8 cellular contexts compared by ENCODE assay signal in the genomic region with DNA sequence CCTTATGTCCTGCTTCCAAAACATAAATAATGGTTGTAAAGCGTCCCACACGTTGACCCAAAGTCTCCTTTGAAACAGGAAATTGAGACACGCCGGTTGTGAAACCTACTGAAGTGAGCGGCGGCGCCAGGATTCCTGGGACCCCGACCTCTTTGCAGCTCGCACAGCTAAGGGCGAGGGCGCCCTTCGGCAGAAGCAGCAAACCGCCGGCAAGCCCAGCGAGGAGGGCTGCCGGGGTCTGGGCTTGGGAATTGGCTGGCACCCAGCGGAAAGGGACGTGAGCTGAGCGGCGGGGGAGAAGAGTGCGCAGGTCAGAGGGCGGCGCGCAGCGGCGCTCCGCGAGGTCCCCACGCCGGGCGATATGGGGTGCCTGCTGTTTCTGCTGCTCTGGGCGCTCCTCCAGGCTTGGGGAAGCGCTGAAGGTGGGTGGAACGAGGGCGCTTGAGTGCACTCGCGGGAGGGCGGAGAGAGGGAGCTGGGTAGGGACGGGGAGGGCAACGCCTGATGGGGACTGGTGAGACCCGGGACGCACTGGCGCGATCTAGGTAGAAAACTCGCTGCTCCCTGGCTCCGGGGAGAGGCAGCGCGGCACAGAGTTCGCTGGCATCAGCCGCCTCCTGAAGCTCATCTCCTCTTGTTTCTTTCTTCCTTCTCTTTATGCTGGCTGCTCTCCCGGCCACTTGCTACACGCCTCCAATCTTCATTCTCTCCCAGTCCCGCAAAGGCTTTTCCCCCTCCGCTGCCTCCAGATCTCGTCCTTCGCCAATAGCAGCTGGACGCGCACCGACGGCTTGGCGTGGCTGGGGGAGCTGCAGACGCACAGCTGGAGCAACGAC. TPM values are rescaled to one million over a fixed set of nuclear protein-coding genes. Genes with fewer than 3 reads are reported as not detected.
DNase-seq lines count a peak whose midpoint lies in the region; ATAC-seq and TF ChIP-seq lines count a peak whose summit lies in the region.

Gene CD1D, plus strand, starts transcription at position 155 of the 836 bp plus-strand sequence. Its CDS starts 207 bp downstream, at position 362.

- no peaks in the 10 kb centered on the region for H3K9me3 Mint-ChIP-seq in activated T-cell treated with anti-CD3 and anti-CD28 coated beads, Interleukin-2, amount 50 U/mL, for 4 hours
- H3K9me3 Mint-ChIP-seq in activated B cell treated with CpG ODN at 0.5 μM for 24 hours (no peaks in the 10 kb centered on the region), osteocyte (ENCODE audit: unreplicated experiment) (no peaks in the 10 kb centered on the region)

- peak within 1 kb of the TSS; percentile 78 for H3K4me3 Mint-ChIP-seq in activated T-cell treated with anti-CD3 and anti-CD28 coated beads, Interleukin-2, amount 50 U/mL, for 4 hours
- H3K4me3 Mint-ChIP-seq in activated B cell treated with CpG ODN at 0.5 μM for 24 hours (peak within 1 kb of the TSS; percentile 94), osteocyte (ENCODE audit: unreplicated experiment) (peak within 1 kb of the TSS; percentile 70)

- CTCF ChIA-PET in activated B cell treated with CpG ODN at 0.5 μM for 24 hours (lab: Charles Lee) = interaction anchor here (1.2 to 5.3 kb wide), 4 partner anchors 17 to 149 kb away, joined by 4 to 41 read pairs (median 6); no protein-coding TSS in a partner anchor

- peak; percentile 42 to 48 for ATAC-seq in activated T-cell treated with anti-CD3 and anti-CD28 coated beads, Interleukin-2, amount 50 U/mL, for 4 hours
- ATAC-seq in activated B cell treated with CpG ODN at 0.5 μM for 24 hours (ENCODE audit: low read depth) = peak; percentile 11
- ATAC-seq in Right ventricle myocardium inferior = peak; percentile 29
- ATAC-seq in HG02852 (IDR thresholded peaks at IDR 0.05; ENCODE audit: unreplicated experiment) = no peak

- H3K4me1 Mint-ChIP-seq in activated T-cell treated with anti-CD3 and anti-CD28 coated beads, Interleukin-2, amount 50 U/mL, for 4 hours (ENCODE audit: low read depth) = peaks cover 26% of the 10 kb centered on the region
- H3K4me1 Mint-ChIP-seq in activated B cell treated with CpG ODN at 0.5 μM for 24 hours (peaks cover 89% of the 10 kb centered on the region), osteocyte (ENCODE audit: unreplicated experiment) (peaks cover 15% of the 10 kb centered on the region)

- POLR2A ChIA-PET in activated B cell treated with CpG ODN at 0.5 μM for 24 hours (lab: Charles Lee) = interaction anchor here (0.6 to 3.3 kb wide), 8 partner anchors 23 to 896 kb away, joined by 3 to 15 read pairs (median 4); partner anchors contain the start of gene AIM2

- H3K36me3 Mint-ChIP-seq in activated T-cell treated with anti-CD3 and anti-CD28 coated beads, Interleukin-2, amount 50 U/mL, for 4 hours (ENCODE audit: insufficient read depth) = no peaks in the 10 kb centered on the region
- H3K36me3 Mint-ChIP-seq in activated B cell treated with CpG ODN at 0.5 μM for 24 hours (ENCODE audit: low read depth) (peaks cover 32% of the 10 kb centered on the region), osteocyte (ENCODE audit: unreplicated experiment) (no peaks in the 10 kb centered on the region)

- peak within 1 kb of the TSS; percentile 81 for H3K27ac Mint-ChIP-seq in activated B cell treated with CpG ODN at 0.5 μM for 24 hours
- H3K27ac Mint-ChIP-seq in osteocyte (ENCODE audit: unreplicated experiment) = no peak within 1 kb of the TSS

- H3K27me3 Mint-ChIP-seq in activated T-cell treated with anti-CD3 and anti-CD28 coated beads, Interleukin-2, amount 50 U/mL, for 4 hours (ENCODE audit: low read depth) = peaks cover 68% of the 10 kb centered on the region
- H3K27me3 Mint-ChIP-seq in activated B cell treated with CpG ODN at 0.5 μM for 24 hours (no peaks in the 10 kb centered on the region), osteocyte (ENCODE audit: unreplicated experiment) (peaks cover 73% of the 10 kb centered on the region)

- intact Hi-C loops in activated B cell treated with CpG ODN at 0.5 μM for 24 hours (cut with micrococcal nuclease) (loop anchor here (2.0 kb wide), 2 partner anchors 22 to 68 kb away; no protein-coding TSS in a partner anchor), Right ventricle myocardium inferior (cut with DNase I) (no loop called here)

- DNase-seq in activated T-cell treated with anti-CD3 and anti-CD28 coated beads, Interleukin-2, amount 50 U/mL, for 4 hours = no peak
- DNase-seq in activated T-cell treated with anti-CD3 and anti-CD28 coated beads, Interleukin-2, amount 50 U/mL, for 1 hour = no peak
- DNase-seq in activated B cell treated with CpG ODN at 0.5 μM for 24 hours = peak; percentile 41
- peak; percentile 81 for DNase-seq in Right ventricle myocardium inferior (ENCODE audit: missing footprints)
- no peak for DNase-seq in osteocyte (ENCODE audit: extremely low spot score, unreplicated experiment)
- no peak for DNase-seq in activated CD4-positive, CD25-positive, alpha-beta regulatory T cell (lab: John Stamatoyannopoulos, UW)
- DNase-seq in DMS153 (lab: John Stamatoyannopoulos, UW) = no peak

- no peak for TF ChIP-seq CTCF in activated B cell treated with CpG ODN at 0.5 μM for 24 hours (IDR thresholded peaks at IDR 0.05)
- TF ChIP-seq CTCF in osteocyte (IDR thresholded peaks at IDR 0.05) = no peak

RNA-seq across cellular contexts. Expression of gene CD1D, which starts in this region (rescaled TPM):
- not detected for total RNA-seq in activated T-cell treated with anti-CD3 and anti-CD28 coated beads, Interleukin-2, amount 50 U/mL, for 4 hours
- 4.6 and 5.0 TPM in 2 replicates for total RNA-seq in activated B cell treated with CpG ODN at 0.5 μM for 24 hours
- 1.5 TPM for total RNA-seq in Right ventricle myocardium inferior
- not detected in 2 replicates for total RNA-seq in osteocyte

Comparison
In these comparisons a context has a peak if more than half of its experiments do, and no peak if none do; other contexts are left out.
1. Peak in ATAC-seq in activated T-cell treated with anti-CD3 and anti-CD28 coated beads, Interleukin-2, amount 50 U/mL, for 4 hours; RNA of the gene not detected or under 1 TPM.
2. DNase-seq: peak in activated B cell treated with CpG ODN at 0.5 μM for 24 hours (single experiment) and Right ventricle myocardium inferior (single experiment); none in activated T-cell treated with anti-CD3 and anti-CD28 coated beads, Interleukin-2, amount 50 U/mL, for 4 hours (single experiment), activated T-cell treated with anti-CD3 and anti-CD28 coated beads, Interleukin-2, amount 50 U/mL, for 1 hour (single experiment), osteocyte (single experiment), activated CD4-positive, CD25-positive, alpha-beta regulatory T cell (0 of 4) and DMS153 (single experiment).
3. Peak in every context shown above with its lines, with median percentiles within 50 percentile points of each other: H3K4me3 Mint-ChIP-seq.